In the genomic region with DNA sequence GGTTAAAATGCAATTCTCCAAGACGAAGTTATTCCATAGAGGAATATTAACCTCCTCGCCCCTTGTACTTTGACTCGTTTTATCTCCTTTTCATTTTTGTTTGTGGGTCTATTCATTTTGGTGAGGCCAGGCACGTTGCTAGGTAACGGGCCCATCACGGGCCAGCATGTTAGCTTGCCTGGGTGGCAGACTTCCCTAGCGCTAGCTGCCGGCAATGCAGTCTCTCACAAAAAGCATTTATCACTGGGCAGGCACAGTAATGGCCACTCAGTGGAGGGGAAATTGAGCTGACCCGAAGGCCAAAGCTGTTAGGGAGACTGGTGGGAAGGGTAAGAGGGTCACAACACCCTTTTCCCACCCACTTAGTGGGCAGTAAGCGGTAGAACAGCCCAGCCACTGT, we compare ENCODE assay signal across 14 cellular contexts.
DNase-seq lines count a peak whose midpoint lies in the region; ATAC-seq, FAIRE-seq and TF ChIP-seq lines count a peak whose summit lies in the region.
"Had no signal": no experiment of that assay in that cellular context is flagged by ENCODE, and none has a peak within 500 bp of the region (broad histone marks: within the 10 kb centered on the region; RNA-seq: fewer than 3 reads in every experiment).

No MANE protein-coding gene starts in this region.

- peaks cover 5% of the 10 kb centered on the region for H3K9me3 Mint-ChIP-seq in nephron
- H3K9me3 Mint-ChIP-seq in naive thymus-derived CD4-positive, alpha-beta T cell = peaks cover 0 to 9% (median 0%) of the 10 kb centered on the region in 11 donors
- no peaks in the 10 kb centered on the region for H3K9me3 Mint-ChIP-seq in activated naive CD4-positive, alpha-beta T cell treated with anti-CD3 and anti-CD28 coated beads, Interleukin-2, amount 10 ng/mL, durations not matched to agents 7 days and 5 days
- H3K9me3 Mint-ChIP-seq: activated B cell treated with CpG ODN at 0.5 μM for 24 hours had no signal

- H3K27ac ChIP-seq in H1 (ENCODE audit: low read depth, low read length) = no peak overlapping the region
- no peak overlapping the region for H3K27ac ChIP-seq in naive thymus-derived CD4-positive, alpha-beta T cell (ENCODE audit: low read depth, low read length)
- H3K27ac ChIP-seq: KMS-11, thoracic aorta had no signal

- no peaks in the 10 kb centered on the region for H3K4me1 Mint-ChIP-seq in nephron
- H3K4me1 Mint-ChIP-seq in naive thymus-derived CD4-positive, alpha-beta T cell = no peaks in the 10 kb centered on the region
- H3K4me1 Mint-ChIP-seq in activated naive CD4-positive, alpha-beta T cell treated with anti-CD3 and anti-CD28 coated beads, Interleukin-2, amount 10 ng/mL, durations not matched to agents 7 days and 5 days = no peaks in the 10 kb centered on the region
- H3K4me1 Mint-ChIP-seq: activated B cell treated with CpG ODN at 0.5 μM for 24 hours had no signal

- no peak overlapping the region for H2BK12ac ChIP-seq in H1 (ENCODE audit: low read depth, low read length)

- no peak overlapping the region for H3K4me3 Mint-ChIP-seq in nephron
- H3K4me3 Mint-ChIP-seq in naive thymus-derived CD4-positive, alpha-beta T cell = no peak overlapping the region
- H3K4me3 Mint-ChIP-seq in activated naive CD4-positive, alpha-beta T cell treated with anti-CD3 and anti-CD28 coated beads, Interleukin-2, amount 10 ng/mL, durations not matched to agents 7 days and 5 days = no peak overlapping the region
- H3K4me3 Mint-ChIP-seq: activated B cell treated with CpG ODN at 0.5 μM for 24 hours had no signal

- in situ Hi-C loops in G401 (cut with HindIII; ENCODE audit: low sequenced_read_pairs) = no loop called here

- H3K79me1 ChIP-seq in H1 (ENCODE audit: low read depth, low read length) = no peaks in the 10 kb centered on the region

- H3K27me3 Mint-ChIP-seq in nephron (ENCODE audit: low read depth) = peaks cover 28% of the 10 kb centered on the region
- peaks cover 2 to 38% (median 24%) of the 10 kb centered on the region in 5 donors for H3K27me3 Mint-ChIP-seq in naive thymus-derived CD4-positive, alpha-beta T cell
- peaks cover 3% of the 10 kb centered on the region for H3K27me3 Mint-ChIP-seq in activated naive CD4-positive, alpha-beta T cell treated with anti-CD3 and anti-CD28 coated beads, Interleukin-2, amount 10 ng/mL, durations not matched to agents 7 days and 5 days

- no peak overlapping the region for H3K56ac ChIP-seq in H1 (replicated peaks; ENCODE audit: insufficient read length, low read depth, low read length)

- H3K27ac Mint-ChIP-seq in nephron = no peak overlapping the region
- H3K27ac Mint-ChIP-seq in naive thymus-derived CD4-positive, alpha-beta T cell = peak overlapping the region in 1 of 9 donors; percentile 36
- no peak overlapping the region for H3K27ac Mint-ChIP-seq in activated naive CD4-positive, alpha-beta T cell treated with anti-CD3 and anti-CD28 coated beads, Interleukin-2, amount 10 ng/mL, durations not matched to agents 7 days and 5 days
- H3K27ac Mint-ChIP-seq: activated B cell treated with CpG ODN at 0.5 μM for 24 hours had no signal

- H3K79me2 ChIP-seq in H1 (ENCODE audit: control insufficient read depth in 1 of 2, insufficient read depth in 2 of 2, low read length in 2 of 2) = no peaks in the 10 kb centered on the region

- H2BK5ac ChIP-seq in H1 (ENCODE audit: low read depth, low read length) = no peak overlapping the region

- no peak overlapping the region for H2BK120ac ChIP-seq in H1 (replicated peaks; ENCODE audit: low read depth, low read length)

- no peak overlapping the region for H2BK15ac ChIP-seq in H1 (ENCODE audit: low read length)

- no peak overlapping the region for H2AK5ac ChIP-seq in H1 (ENCODE audit: low read depth, low read length)

- H3K23me2 ChIP-seq in H1 (ENCODE audit: low read depth, low read length) = no peaks in the 10 kb centered on the region

- TF ChIP-seq RAD21 in H1 (IDR thresholded peaks at IDR 0.05 in 1 of 2, conservative IDR thresholded peaks at IDR 0.05 in 1 of 2; ENCODE audit: low read depth in 2 of 2, low read length in 2 of 2) = peak; percentile 45 to 47; a peak in 3 of 4 replicates

- no peak for TF ChIP-seq POLR2A in H1 (IDR thresholded peaks at IDR 0.05; ENCODE audit: control extremely low read depth in 1 of 2, low read depth in 2 of 2, low read length in 2 of 2)

- H3K4me2 ChIP-seq in H1 (ENCODE audit: insufficient read depth in 1 of 2, low read depth in 2 of 2, low read length in 2 of 2) = no peak overlapping the region; a peak in 1 of 4 replicates
- H3K4me2 ChIP-seq: KMS-11 had no signal

- H4K91ac ChIP-seq in H1 (replicated peaks; ENCODE audit: insufficient read length, low read length) = no peak overlapping the region

- H3K4me3 ChIP-seq in H1 (ENCODE audit: extremely low read depth in 1 of 4, insufficient read depth in 2 of 4, low read depth in 3 of 4, low read length in 4 of 4) = no peak overlapping the region
- H3K4me3 ChIP-seq in naive thymus-derived CD4-positive, alpha-beta T cell (ENCODE audit: low read length) = no peak overlapping the region
- H3K4me3 ChIP-seq: thoracic aorta had no signal

- H3K9ac ChIP-seq in H1 (replicated peaks in 1 of 4; ENCODE audit: extremely low read depth in 1 of 4, low read depth in 3 of 4, low read length in 3 of 4) = no peak overlapping the region
- H3K9ac ChIP-seq: KMS-11 had no signal

- intact Hi-C loops in naive thymus-derived CD4-positive, alpha-beta T cell (cut with micrococcal nuclease) = no loop called here

- no peak overlapping the region for H3K14ac ChIP-seq in H1 (ENCODE audit: insufficient read length)

- no peaks in the 10 kb centered on the region for H3K36me3 ChIP-seq in H1 (ENCODE audit: control insufficient read depth in 2 of 4, insufficient read depth in 4 of 4, low read length in 3 of 4)
- H3K36me3 ChIP-seq in naive thymus-derived CD4-positive, alpha-beta T cell (ENCODE audit: control insufficient read depth in 2 of 3, insufficient read depth in 3 of 3, low read length in 3 of 3) = no peaks in the 10 kb centered on the region
- H3K36me3 ChIP-seq: thoracic aorta had no signal

- no peaks in the 10 kb centered on the region for H3K36me3 Mint-ChIP-seq in nephron (ENCODE audit: low read depth)
- H3K36me3 Mint-ChIP-seq in naive thymus-derived CD4-positive, alpha-beta T cell = no peaks in the 10 kb centered on the region
- no peaks in the 10 kb centered on the region for H3K36me3 Mint-ChIP-seq in activated naive CD4-positive, alpha-beta T cell treated with anti-CD3 and anti-CD28 coated beads, Interleukin-2, amount 10 ng/mL, durations not matched to agents 7 days and 5 days

- peaks cover 0 to 3% (median 1%) of the 10 kb centered on the region in 4 experiments; a peak in 2 of 7 replicates for H3K4me1 ChIP-seq in H1 (replicated peaks in 1 of 4; ENCODE audit: control insufficient read depth in 3 of 4, insufficient read depth in 4 of 4, low read length in 3 of 4)
- no peaks in the 10 kb centered on the region for H3K4me1 ChIP-seq in naive thymus-derived CD4-positive, alpha-beta T cell (ENCODE audit: control insufficient read depth in 2 of 2, insufficient read depth in 2 of 2, low read length in 2 of 2)

- peak overlapping the region; percentile 77; the same call in 1 of the 2 replicates for H2AFZ ChIP-seq in H1 (ENCODE audit: low read length)

- TF ChIP-seq CTCF in H1 (IDR thresholded peaks at IDR 0.05; ENCODE audit: control extremely low read depth in 1 of 3, insufficient read depth in 1 of 3, low read depth in 1 of 3, low read length in 3 of 3) (peak; percentile 48 to 66 (median 61)), nephron (IDR thresholded peaks at IDR 0.05; ENCODE audit: unreplicated experiment in 3 of 3) (peak in 2 of 3 experiments; percentile 7 to 26)

- peak overlapping the region; percentile 79 for H4K8ac ChIP-seq in H1 (ENCODE audit: extremely low read depth, insufficient read depth, low read length)

- TF ChIP-seq EP300 in H1 (IDR thresholded peaks at IDR 0.05; ENCODE audit: borderline replicate concordance in 1 of 2, low read depth in 2 of 2, low read length in 2 of 2) = no peak

- H3K27me3 ChIP-seq in H1 (replicated peaks in 1 of 4; ENCODE audit: control insufficient read depth in 3 of 4, extremely low read depth in 1 of 4, insufficient read depth in 3 of 4, low read length in 3 of 4) = no peaks in the 10 kb centered on the region; a peak in 1 of 7 replicates
- H3K27me3 ChIP-seq in naive thymus-derived CD4-positive, alpha-beta T cell (ENCODE audit: control insufficient read depth in 2 of 2, insufficient read depth in 2 of 2, low read length in 2 of 2) = no peaks in the 10 kb centered on the region

- WGBS in H1 (ENCODE audit: extremely low coverage in 1 of 2, insufficient coverage in 1 of 2, insufficient read length in 1 of 2, insufficient replicate concordance in 2 of 2, low coverage in 1 of 2, low lambda C conversion rate in 2 of 2, missing lambda C conversion rate in 1 of 2), 2 experiments = 35% methylated on average over 10 of the region's 10 CpGs; no CpG with 5 or more reads in 1 of the 2 experiments

- no peak overlapping the region for H4K5ac ChIP-seq in H1 (ENCODE audit: insufficient read length, low read depth, low read length)

- DNase-seq in G401 (ENCODE audit: low spot score) (peak; percentile 12), NCI-H1092 treated with DMSO at 0.1 percent for 48 hours (lab: John Stamatoyannopoulos, UW) (peak; percentile 11), H1 (ENCODE audit: low read depth in 1 of 2, low spot score in 2 of 2) (peak in 1 of 2 experiments; percentile 65)
- no peak for DNase-seq in naive thymus-derived CD4-positive, alpha-beta T cell
- DNase-seq in activated naive CD4-positive, alpha-beta T cell treated with anti-CD3 and anti-CD28 coated beads, Interleukin-2, amount 10 ng/mL, durations not matched to agents 7 days and 5 days = no peak
- DNase-seq: activated B cell treated with CpG ODN at 0.5 μM for 24 hours, NCI-H345, Right ventricle myocardium superior had no signal

- CTCF ChIA-PET in H1 (lab: Charles Lee; ENCODE audit: partially characterized antibody) = interaction anchor here (0.5 to 4.4 kb wide), 9 partner anchors 9 to 358 kb away, joined by 3 to 17 read pairs (median 6); no protein-coding TSS in a partner anchor
- CTCF ChIA-PET in naive thymus-derived CD4-positive, alpha-beta T cell (lab: Charles Lee) = no interaction called here
- CTCF ChIA-PET in activated naive CD4-positive, alpha-beta T cell treated with anti-CD3 and anti-CD28 coated beads, Interleukin-2, amount 10 ng/mL, durations not matched to agents 7 days and 5 days (lab: Charles Lee) = no interaction called here

- FAIRE-seq in H1 (lab: Jason Lieb, UNC) = peak; percentile 99
- FAIRE-seq: astrocyte had no signal

- POLR2A ChIA-PET in H1 (lab: Charles Lee; ENCODE audit: partially characterized antibody) = no interaction called here
- POLR2A ChIA-PET in naive thymus-derived CD4-positive, alpha-beta T cell (lab: Charles Lee) = no interaction called here

- ATAC-seq in naive thymus-derived CD4-positive, alpha-beta T cell = no peak
- no peak for ATAC-seq in GM18868 (IDR thresholded peaks at IDR 0.05; ENCODE audit: unreplicated experiment)
- ATAC-seq in GM19395 (IDR thresholded peaks at IDR 0.05; ENCODE audit: unreplicated experiment) = no peak

- H3K18ac ChIP-seq in H1 (ENCODE audit: extremely low read depth, low read length) = no peak overlapping the region

- no peak overlapping the region for H2BK20ac ChIP-seq in H1 (ENCODE audit: low read length)

- H3K23ac ChIP-seq in H1 (ENCODE audit: insufficient read length) = no peak overlapping the region

- no peaks in the 10 kb centered on the region for H3K9me3 ChIP-seq in H1 (ENCODE audit: insufficient read depth in 2 of 2, low read depth in 1 of 2, low read length in 1 of 2)
- H3K9me3 ChIP-seq in naive thymus-derived CD4-positive, alpha-beta T cell (ENCODE audit: control insufficient read depth in 2 of 3, low read length in 3 of 3) = no peaks in the 10 kb centered on the region
- H3K9me3 ChIP-seq: thoracic aorta had no signal

- H4K20me1 ChIP-seq in H1 (replicated peaks in 1 of 2; ENCODE audit: control insufficient read depth in 1 of 2, insufficient read depth in 2 of 2, low read length in 2 of 2) = no peaks in the 10 kb centered on the region

- H3K4ac ChIP-seq in H1 (replicated peaks; ENCODE audit: insufficient read length, low read depth, low read length) = no peak overlapping the region

Comparison
In these comparisons a context has a peak if more than half of its experiments do, and no peak if none do; other contexts are left out.
1. DNase-seq: peak in G401 (single experiment) and NCI-H1092 treated with DMSO at 0.1 percent for 48 hours (single experiment); none in naive thymus-derived CD4-positive, alpha-beta T cell (0 of 9) and activated naive CD4-positive, alpha-beta T cell treated with anti-CD3 and anti-CD28 coated beads, Interleukin-2, amount 10 ng/mL, durations not matched to agents 7 days and 5 days (single experiment).